1 cellular context compared by ENCODE assay signal in genomic region chr2:241503776-241504392, GRCh38.
TF ChIP-seq lines count a peak whose summit lies in the region.

No MANE protein-coding gene starts in this region.

TF ChIP-seq in HepG2, 621 proteins besides CTCF, POLR2A, EP300 and RAD21 (continued from another document):
- TF ChIP-seq REST (IDR thresholded peaks at IDR 0.05; ENCODE audit: borderline replicate concordance in 1 of 2, low read depth in 1 of 2, low read length in 2 of 2) (no peak), ZSCAN12 (CRISPR knock-in tag; IDR thresholded peaks at IDR 0.05) (no peak), IRF1 (CRISPR knock-in tag; IDR thresholded peaks at IDR 0.05; ENCODE audit: low read depth) (no peak), PCBP2 (optimal IDR thresholded peaks at IDR 0.05; ENCODE audit: low read depth, low read length, poor library complexity, severe bottlenecking) (no peak), ISX (CRISPR knock-in tag; conservative IDR thresholded peaks at IDR 0.05) (no peak), ZBTB44 (CRISPR knock-in tag; IDR thresholded peaks at IDR 0.05) (no peak), ZNF281 (CRISPR knock-in tag; IDR thresholded peaks at IDR 0.05; ENCODE audit: borderline replicate concordance) (no peak), DBP (CRISPR knock-in tag; IDR thresholded peaks at IDR 0.05; ENCODE audit: not compliant biosample characterization) (no peak), ZFP91 (CRISPR knock-in tag; IDR thresholded peaks at IDR 0.05; ENCODE audit: borderline replicate concordance) (peak; percentile 27; the same call in 1 of the 2 replicates), MIER3 (CRISPR knock-in tag; IDR thresholded peaks at IDR 0.05; ENCODE audit: borderline replicate concordance) (no peak), ZNF569 (CRISPR knock-in tag; IDR thresholded peaks at IDR 0.05; ENCODE audit: borderline replicate concordance) (no peak), FUBP1 (CRISPR knock-in tag; IDR thresholded peaks at IDR 0.05; ENCODE audit: borderline replicate concordance) (no peak), HBP1 (CRISPR knock-in tag; IDR thresholded peaks at IDR 0.05; ENCODE audit: low read depth) (no peak), RXRA (CRISPR knock-in tag; IDR thresholded peaks at IDR 0.05) (peak; percentile 32; the same call in 1 of the 2 replicates), ZNF580 (CRISPR knock-in tag; IDR thresholded peaks at IDR 0.05; ENCODE audit: borderline replicate concordance, low read depth) (no peak), ETV6 (CRISPR knock-in tag; conservative IDR thresholded peaks at IDR 0.05) (no peak), ZBTB1 (CRISPR knock-in tag; IDR thresholded peaks at IDR 0.05; ENCODE audit: borderline replicate concordance) (no peak), ZNF318 (CRISPR knock-in tag; IDR thresholded peaks at IDR 0.05) (no peak)
